In the genomic region with DNA sequence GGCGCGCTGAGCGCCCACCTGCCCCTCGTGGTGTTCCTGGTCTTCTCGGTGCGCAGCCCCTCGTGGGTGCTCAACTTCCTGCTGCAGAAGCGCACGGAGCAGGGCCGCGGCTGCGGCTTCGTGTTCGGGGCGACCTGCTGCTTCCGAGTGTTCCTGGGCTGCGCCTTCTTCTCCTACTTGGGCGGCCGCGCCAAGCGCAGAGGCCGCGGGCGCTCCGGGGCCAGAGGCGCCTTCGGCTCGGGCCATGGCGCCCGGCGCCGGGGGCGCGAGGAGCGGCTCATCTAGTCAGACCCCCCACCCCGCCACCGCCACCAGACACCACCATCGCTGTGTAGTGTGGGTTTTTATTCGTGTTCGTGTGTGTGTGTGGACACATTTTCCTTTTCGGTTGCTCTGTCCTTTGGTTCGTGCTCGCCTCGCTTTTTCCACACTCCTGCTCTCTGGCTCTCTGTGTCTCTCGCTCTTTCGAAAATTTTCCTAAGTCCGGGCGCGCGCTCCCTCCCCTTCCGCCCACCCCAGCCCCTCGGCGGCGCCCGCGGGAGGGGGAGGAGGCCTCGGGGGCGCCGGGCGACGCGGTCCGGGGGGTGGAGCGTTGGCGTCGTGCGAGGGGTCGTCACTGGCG, we compare ENCODE assay signal across 1 cellular context.
A peak's percentile ranks its signal among the peaks of the same experiment; 100 is the strongest.
TF ChIP-seq lines count a peak whose summit lies in the region.

No MANE protein-coding gene starts in this region.

TF ChIP-seq in HepG2, 621 proteins besides CTCF, POLR2A, EP300 and RAD21 (continued from another document and continues in another):
- TF ChIP-seq, protein P1, sequence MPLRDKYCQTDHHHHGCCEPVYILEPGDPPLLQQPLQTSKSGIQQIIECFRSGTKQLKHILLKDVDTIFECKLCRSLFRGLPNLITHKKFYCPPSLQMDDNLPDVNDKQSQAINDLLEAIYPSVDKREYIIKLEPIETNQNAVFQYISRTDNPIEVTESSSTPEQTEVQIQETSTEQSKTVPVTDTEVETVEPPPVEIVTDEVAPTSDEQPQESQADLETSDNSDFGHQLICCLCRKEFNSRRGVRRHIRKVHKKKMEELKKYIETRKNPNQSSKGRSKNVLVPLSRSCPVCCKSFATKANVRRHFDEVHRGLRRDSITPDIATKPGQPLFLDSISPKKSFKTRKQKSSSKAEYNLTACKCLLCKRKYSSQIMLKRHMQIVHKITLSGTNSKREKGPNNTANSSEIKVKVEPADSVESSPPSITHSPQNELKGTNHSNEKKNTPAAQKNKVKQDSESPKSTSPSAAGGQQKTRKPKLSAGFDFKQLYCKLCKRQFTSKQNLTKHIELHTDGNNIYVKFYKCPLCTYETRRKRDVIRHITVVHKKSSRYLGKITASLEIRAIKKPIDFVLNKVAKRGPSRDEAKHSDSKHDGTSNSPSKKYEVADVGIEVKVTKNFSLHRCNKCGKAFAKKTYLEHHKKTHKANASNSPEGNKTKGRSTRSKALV (CRISPR knock-in tag; IDR thresholded peaks at IDR 0.05) = peak; percentile 94
- TF ChIP-seq, protein P2, sequence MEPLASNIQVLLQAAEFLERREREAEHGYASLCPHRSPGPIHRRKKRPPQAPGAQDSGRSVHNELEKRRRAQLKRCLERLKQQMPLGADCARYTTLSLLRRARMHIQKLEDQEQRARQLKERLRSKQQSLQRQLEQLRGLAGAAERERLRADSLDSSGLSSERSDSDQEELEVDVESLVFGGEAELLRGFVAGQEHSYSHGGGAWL (CRISPR knock-in tag; IDR thresholded peaks at IDR 0.05) = peak; percentile 42; the same call in 1 of the 2 replicates
- TF ChIP-seq MEIS2 (CRISPR knock-in tag; IDR thresholded peaks at IDR 0.05) = peak; percentile 31; the same call in 1 of the 2 replicates
- TF ChIP-seq KDM6A (CRISPR knock-in tag; IDR thresholded peaks at IDR 0.05; ENCODE audit: low read depth) = 0 out of 2 replicates have a peak, but pooled peaks have one; percentile 13
- no peak for TF ChIP-seq NFRKB (IDR thresholded peaks at IDR 0.05)
- TF ChIP-seq GATAD1 (CRISPR knock-in tag; IDR thresholded peaks at IDR 0.05) = peak; percentile 35
- no peak for TF ChIP-seq MAFK (conservative IDR thresholded peaks at IDR 0.05 in 1 of 2, IDR thresholded peaks at IDR 0.05 in 1 of 2; ENCODE audit: low read length in 2 of 2)
- TF ChIP-seq RELA (CRISPR knock-in tag; IDR thresholded peaks at IDR 0.05) = 0 out of 2 replicates have a peak, but pooled peaks have one; percentile 52
- 0 out of 2 replicates have a peak, but pooled peaks have one; percentile 26 for TF ChIP-seq FOXJ3 (CRISPR knock-in tag; IDR thresholded peaks at IDR 0.05; ENCODE audit: borderline replicate concordance)
- TF ChIP-seq ETV5 (CRISPR knock-in tag; IDR thresholded peaks at IDR 0.05; ENCODE audit: borderline replicate concordance) = peak; percentile 75
- TF ChIP-seq POLR2AphosphoS5 (IDR thresholded peaks at IDR 0.05; ENCODE audit: low read depth, low read length) = peak; percentile 86
- no peak for TF ChIP-seq ZNF33A (CRISPR knock-in tag; IDR thresholded peaks at IDR 0.05; ENCODE audit: borderline replicate concordance)
- TF ChIP-seq ZNF607 (CRISPR knock-in tag; IDR thresholded peaks at IDR 0.05; ENCODE audit: borderline replicate concordance) = no peak; the same call in 1 of the 2 replicates
- TF ChIP-seq FOXC1 (CRISPR knock-in tag; IDR thresholded peaks at IDR 0.05; ENCODE audit: borderline replicate concordance) = no peak
- TF ChIP-seq ZSCAN21 (CRISPR knock-in tag; IDR thresholded peaks at IDR 0.05; ENCODE audit: borderline replicate concordance) = peak; percentile 44; the same call in 1 of the 2 replicates
- peak; percentile 60 for TF ChIP-seq KMT2A (CRISPR knock-in tag; IDR thresholded peaks at IDR 0.05)
- no peak for TF ChIP-seq ZNF589 (CRISPR knock-in tag; conservative IDR thresholded peaks at IDR 0.05)
- TF ChIP-seq ZNF430 (CRISPR knock-in tag; IDR thresholded peaks at IDR 0.05) = peak; percentile 57; the same call in 1 of the 2 replicates
- peak; percentile 46 for TF ChIP-seq MED1 (CRISPR knock-in tag; IDR thresholded peaks at IDR 0.05)
- TF ChIP-seq ZKSCAN1 (IDR thresholded peaks at IDR 0.05; ENCODE audit: low read length) = no peak
- no peak for TF ChIP-seq ZNF780A (CRISPR knock-in tag; IDR thresholded peaks at IDR 0.05)
- no peak for TF ChIP-seq ZNF615 (CRISPR knock-in tag; IDR thresholded peaks at IDR 0.05; ENCODE audit: borderline replicate concordance)
- TF ChIP-seq ZNF790 (CRISPR knock-in tag; IDR thresholded peaks at IDR 0.05; ENCODE audit: borderline replicate concordance) = peak; percentile 83; the same call in 1 of the 2 replicates
- TF ChIP-seq, protein P3, sequence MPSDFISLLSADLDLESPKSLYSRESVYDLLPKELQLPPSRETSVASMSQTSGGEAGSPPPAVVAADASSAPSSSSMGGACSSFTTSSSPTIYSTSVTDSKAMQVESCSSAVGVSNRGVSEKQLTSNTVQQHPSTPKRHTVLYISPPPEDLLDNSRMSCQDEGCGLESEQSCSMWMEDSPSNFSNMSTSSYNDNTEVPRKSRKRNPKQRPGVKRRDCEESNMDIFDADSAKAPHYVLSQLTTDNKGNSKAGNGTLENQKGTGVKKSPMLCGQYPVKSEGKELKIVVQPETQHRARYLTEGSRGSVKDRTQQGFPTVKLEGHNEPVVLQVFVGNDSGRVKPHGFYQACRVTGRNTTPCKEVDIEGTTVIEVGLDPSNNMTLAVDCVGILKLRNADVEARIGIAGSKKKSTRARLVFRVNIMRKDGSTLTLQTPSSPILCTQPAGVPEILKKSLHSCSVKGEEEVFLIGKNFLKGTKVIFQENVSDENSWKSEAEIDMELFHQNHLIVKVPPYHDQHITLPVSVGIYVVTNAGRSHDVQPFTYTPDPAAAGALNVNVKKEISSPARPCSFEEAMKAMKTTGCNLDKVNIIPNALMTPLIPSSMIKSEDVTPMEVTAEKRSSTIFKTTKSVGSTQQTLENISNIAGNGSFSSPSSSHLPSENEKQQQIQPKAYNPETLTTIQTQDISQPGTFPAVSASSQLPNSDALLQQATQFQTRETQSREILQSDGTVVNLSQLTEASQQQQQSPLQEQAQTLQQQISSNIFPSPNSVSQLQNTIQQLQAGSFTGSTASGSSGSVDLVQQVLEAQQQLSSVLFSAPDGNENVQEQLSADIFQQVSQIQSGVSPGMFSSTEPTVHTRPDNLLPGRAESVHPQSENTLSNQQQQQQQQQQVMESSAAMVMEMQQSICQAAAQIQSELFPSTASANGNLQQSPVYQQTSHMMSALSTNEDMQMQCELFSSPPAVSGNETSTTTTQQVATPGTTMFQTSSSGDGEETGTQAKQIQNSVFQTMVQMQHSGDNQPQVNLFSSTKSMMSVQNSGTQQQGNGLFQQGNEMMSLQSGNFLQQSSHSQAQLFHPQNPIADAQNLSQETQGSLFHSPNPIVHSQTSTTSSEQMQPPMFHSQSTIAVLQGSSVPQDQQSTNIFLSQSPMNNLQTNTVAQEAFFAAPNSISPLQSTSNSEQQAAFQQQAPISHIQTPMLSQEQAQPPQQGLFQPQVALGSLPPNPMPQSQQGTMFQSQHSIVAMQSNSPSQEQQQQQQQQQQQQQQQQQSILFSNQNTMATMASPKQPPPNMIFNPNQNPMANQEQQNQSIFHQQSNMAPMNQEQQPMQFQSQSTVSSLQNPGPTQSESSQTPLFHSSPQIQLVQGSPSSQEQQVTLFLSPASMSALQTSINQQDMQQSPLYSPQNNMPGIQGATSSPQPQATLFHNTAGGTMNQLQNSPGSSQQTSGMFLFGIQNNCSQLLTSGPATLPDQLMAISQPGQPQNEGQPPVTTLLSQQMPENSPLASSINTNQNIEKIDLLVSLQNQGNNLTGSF (CRISPR knock-in tag; IDR thresholded peaks at IDR 0.05) = peak; percentile 86; the same call in 1 of the 2 replicates
- TF ChIP-seq NFKB2 (CRISPR knock-in tag; IDR thresholded peaks at IDR 0.05; ENCODE audit: borderline replicate concordance) = peak; percentile 89
- TF ChIP-seq HDAC2 (CRISPR knock-in tag; IDR thresholded peaks at IDR 0.05) = no peak
- no peak; the same call in none of the 2 replicates for TF ChIP-seq IRX3 (CRISPR knock-in tag; IDR thresholded peaks at IDR 0.05; ENCODE audit: borderline replicate concordance, low read depth)
- TF ChIP-seq, protein P4, sequence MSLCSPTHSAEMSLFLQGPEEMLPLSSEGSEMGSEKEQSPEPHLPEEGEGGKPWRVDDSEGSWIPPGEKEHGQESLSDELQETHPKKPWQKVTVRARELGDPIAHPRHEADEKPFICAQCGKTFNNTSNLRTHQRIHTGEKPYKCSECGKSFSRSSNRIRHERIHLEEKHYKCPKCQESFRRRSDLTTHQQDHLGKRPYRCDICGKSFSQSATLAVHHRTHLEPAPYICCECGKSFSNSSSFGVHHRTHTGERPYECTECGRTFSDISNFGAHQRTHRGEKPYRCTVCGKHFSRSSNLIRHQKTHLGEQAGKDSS (CRISPR knock-in tag; IDR thresholded peaks at IDR 0.05; ENCODE audit: borderline replicate concordance, low read depth) = peak; percentile 64
- no peak for TF ChIP-seq MAFG (CRISPR knock-in tag; IDR thresholded peaks at IDR 0.05)
- no peak; the same call in 1 of the 2 replicates for TF ChIP-seq CENPT (CRISPR knock-in tag; IDR thresholded peaks at IDR 0.05; ENCODE audit: low read depth)
- peak; percentile 81; the same call in 1 of the 2 replicates for TF ChIP-seq HES4 (CRISPR knock-in tag; IDR thresholded peaks at IDR 0.05; ENCODE audit: borderline replicate concordance)
- TF ChIP-seq, protein P5, sequence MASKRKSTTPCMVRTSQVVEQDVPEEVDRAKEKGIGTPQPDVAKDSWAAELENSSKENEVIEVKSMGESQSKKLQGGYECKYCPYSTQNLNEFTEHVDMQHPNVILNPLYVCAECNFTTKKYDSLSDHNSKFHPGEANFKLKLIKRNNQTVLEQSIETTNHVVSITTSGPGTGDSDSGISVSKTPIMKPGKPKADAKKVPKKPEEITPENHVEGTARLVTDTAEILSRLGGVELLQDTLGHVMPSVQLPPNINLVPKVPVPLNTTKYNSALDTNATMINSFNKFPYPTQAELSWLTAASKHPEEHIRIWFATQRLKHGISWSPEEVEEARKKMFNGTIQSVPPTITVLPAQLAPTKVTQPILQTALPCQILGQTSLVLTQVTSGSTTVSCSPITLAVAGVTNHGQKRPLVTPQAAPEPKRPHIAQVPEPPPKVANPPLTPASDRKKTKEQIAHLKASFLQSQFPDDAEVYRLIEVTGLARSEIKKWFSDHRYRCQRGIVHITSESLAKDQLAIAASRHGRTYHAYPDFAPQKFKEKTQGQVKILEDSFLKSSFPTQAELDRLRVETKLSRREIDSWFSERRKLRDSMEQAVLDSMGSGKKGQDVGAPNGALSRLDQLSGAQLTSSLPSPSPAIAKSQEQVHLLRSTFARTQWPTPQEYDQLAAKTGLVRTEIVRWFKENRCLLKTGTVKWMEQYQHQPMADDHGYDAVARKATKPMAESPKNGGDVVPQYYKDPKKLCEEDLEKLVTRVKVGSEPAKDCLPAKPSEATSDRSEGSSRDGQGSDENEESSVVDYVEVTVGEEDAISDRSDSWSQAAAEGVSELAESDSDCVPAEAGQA (IDR thresholded peaks at IDR 0.05; ENCODE audit: low read depth) = 0 out of 2 replicates have a peak, but pooled peaks have one; percentile 14
- TF ChIP-seq, protein P5 (CRISPR knock-in tag; IDR thresholded peaks at IDR 0.05; ENCODE audit: borderline replicate concordance) = peak; percentile 66
- no peak for TF ChIP-seq ZNF17 (CRISPR knock-in tag; IDR thresholded peaks at IDR 0.05)
- TF ChIP-seq SAFB2 (CRISPR knock-in tag; IDR thresholded peaks at IDR 0.05; ENCODE audit: borderline replicate concordance, low read depth) = peak; percentile 76; the same call in 1 of the 2 replicates
- TF ChIP-seq SP1 (IDR thresholded peaks at IDR 0.05) = no peak
- TF ChIP-seq SP1 (CRISPR knock-in tag; IDR thresholded peaks at IDR 0.05) = peak; percentile 60; the same call in 1 of the 2 replicates
- TF ChIP-seq SOX13 (IDR thresholded peaks at IDR 0.05) = no peak
- no peak; a peak in 1 of 4 replicates for TF ChIP-seq SOX13 (CRISPR knock-in tag; conservative IDR thresholded peaks at IDR 0.05 in 1 of 2, IDR thresholded peaks at IDR 0.05 in 1 of 2)
- TF ChIP-seq, protein P6, sequence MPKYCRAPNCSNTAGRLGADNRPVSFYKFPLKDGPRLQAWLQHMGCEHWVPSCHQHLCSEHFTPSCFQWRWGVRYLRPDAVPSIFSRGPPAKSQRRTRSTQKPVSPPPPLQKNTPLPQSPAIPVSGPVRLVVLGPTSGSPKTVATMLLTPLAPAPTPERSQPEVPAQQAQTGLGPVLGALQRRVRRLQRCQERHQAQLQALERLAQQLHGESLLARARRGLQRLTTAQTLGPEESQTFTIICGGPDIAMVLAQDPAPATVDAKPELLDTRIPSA (CRISPR knock-in tag; IDR thresholded peaks at IDR 0.05; ENCODE audit: borderline replicate concordance) = no peak
- no peak for TF ChIP-seq HNRNPUL1 (IDR thresholded peaks at IDR 0.05; ENCODE audit: low read depth, low read length)
- no peak for TF ChIP-seq TBP (CRISPR knock-in tag; IDR thresholded peaks at IDR 0.05)
- TF ChIP-seq, protein P7, sequence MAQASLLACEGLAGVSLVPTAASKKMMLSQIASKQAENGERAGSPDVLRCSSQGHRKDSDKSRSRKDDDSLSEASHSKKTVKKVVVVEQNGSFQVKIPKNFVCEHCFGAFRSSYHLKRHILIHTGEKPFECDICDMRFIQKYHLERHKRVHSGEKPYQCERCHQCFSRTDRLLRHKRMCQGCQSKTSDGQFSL (CRISPR knock-in tag; IDR thresholded peaks at IDR 0.05) = no peak; the same call in 1 of the 2 replicates
- TF ChIP-seq IRF2 (CRISPR knock-in tag; IDR thresholded peaks at IDR 0.05) = peak; percentile 28; the same call in 1 of the 2 replicates
- no peak for TF ChIP-seq ZFP36L2 (CRISPR knock-in tag; IDR thresholded peaks at IDR 0.05)
- TF ChIP-seq, protein P8, sequence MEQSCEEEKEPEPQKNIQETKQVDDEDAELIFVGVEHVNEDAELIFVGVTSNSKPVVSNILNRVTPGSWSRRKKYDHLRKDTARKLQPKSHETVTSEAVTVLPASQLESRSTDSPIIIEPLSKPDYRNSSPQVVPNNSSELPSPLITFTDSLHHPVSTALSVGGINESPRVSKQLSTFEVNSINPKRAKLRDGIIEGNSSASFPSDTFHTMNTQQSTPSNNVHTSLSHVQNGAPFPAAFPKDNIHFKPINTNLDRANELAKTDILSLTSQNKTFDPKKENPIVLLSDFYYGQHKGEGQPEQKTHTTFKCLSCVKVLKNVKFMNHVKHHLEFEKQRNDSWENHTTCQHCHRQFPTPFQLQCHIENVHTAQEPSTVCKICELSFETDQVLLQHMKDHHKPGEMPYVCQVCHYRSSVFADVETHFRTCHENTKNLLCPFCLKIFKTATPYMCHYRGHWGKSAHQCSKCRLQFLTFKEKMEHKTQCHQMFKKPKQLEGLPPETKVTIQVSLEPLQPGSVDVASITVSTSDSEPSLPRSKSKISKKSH (CRISPR knock-in tag; IDR thresholded peaks at IDR 0.05; ENCODE audit: borderline replicate concordance) = 0 out of 2 replicates have a peak, but pooled peaks have one; percentile 37
